17 cellular contexts compared by ENCODE assay signal in genomic region chr15:101107625-101108457, GRCh38.
"Had no signal": no experiment of that assay in that cellular context is flagged by ENCODE, and none has a peak within 500 bp of the region (broad histone marks: within the 10 kb centered on the region; RNA-seq: fewer than 3 reads in every experiment).

No MANE protein-coding gene starts in this region.

- H3K4me3 ChIP-seq: tibial artery had no signal

- H3K27ac Mint-ChIP-seq: activated CD4-positive, alpha-beta T cell treated with anti-CD3 and anti-CD28 coated beads, Interleukin-2, amount 10 ng/mL, durations not matched to agents 24 days and 14 days; activated CD8-positive, alpha-beta T cell treated with anti-CD3 and anti-CD28 coated beads, Interleukin-2, amount 10 ng/mL, durations not matched to agents 7 days and 5 days; activated naive CD4-positive, alpha-beta T cell treated with anti-CD3 and anti-CD28 coated beads for 36 hours; T-helper 2 cell treated with Interferon-gamma antibody and Interleukin-4, amounts not matched to agents 5 μg/mL and 100 μg/mL, for 36 hours had no signal

- DNase-seq: activated CD4-positive, alpha-beta T cell treated with anti-CD3 and anti-CD28 coated beads, Interleukin-2, amount 10 ng/mL, durations not matched to agents 24 days and 14 days; activated CD8-positive, alpha-beta T cell treated with anti-CD3 and anti-CD28 coated beads, Interleukin-2, amount 10 ng/mL, durations not matched to agents 7 days and 5 days; activated naive CD4-positive, alpha-beta T cell treated with anti-CD3 and anti-CD28 coated beads for 36 hours; activated T-cell treated with anti-CD3 and anti-CD28 coated beads, Interleukin-2, amount 50 U/mL, for 4 hours; caudate nucleus; foreskin fibroblast; left cardiac atrium; occipital lobe; retina; stimulated activated CD4-positive, alpha-beta T cell treated with anti-CD3 and anti-CD28 coated beads, Interleukin-2, amount 100 ng/mL, for 24 hours; stimulated activated naive CD8-positive, alpha-beta T cell treated with anti-CD3 and anti-CD28 coated beads, Interleukin-15, Interleukin-2, amounts not matched to agents 100 U/mL and 50 U/mL, for 24 hours; substantia nigra; tibial artery had no signal

- H3K9me3 Mint-ChIP-seq: activated CD4-positive, alpha-beta T cell treated with anti-CD3 and anti-CD28 coated beads, Interleukin-2, amount 10 ng/mL, durations not matched to agents 24 days and 14 days; activated naive CD4-positive, alpha-beta T cell treated with anti-CD3 and anti-CD28 coated beads for 36 hours; activated T-cell treated with anti-CD3 and anti-CD28 coated beads, Interleukin-2, amount 50 U/mL, for 4 hours; naive thymus-derived CD8-positive, alpha-beta T cell; T-helper 2 cell treated with Interferon-gamma antibody and Interleukin-4, amounts not matched to agents 5 μg/mL and 100 μg/mL, for 36 hours had no signal

- H3K9me3 ChIP-seq: tibial artery had no signal

- H3K27me3 Mint-ChIP-seq: activated CD4-positive, alpha-beta T cell treated with anti-CD3 and anti-CD28 coated beads, Interleukin-2, amount 10 ng/mL, durations not matched to agents 24 days and 14 days; brain had no signal

- H3K4me1 ChIP-seq: tibial artery had no signal

- H3K36me3 ChIP-seq: tibial artery had no signal

- H3K36me3 Mint-ChIP-seq: naive thymus-derived CD8-positive, alpha-beta T cell had no signal

- ATAC-seq: activated CD8-positive, alpha-beta T cell treated with anti-CD3 and anti-CD28 coated beads, Interleukin-2, amount 10 ng/mL, durations not matched to agents 7 days and 5 days; activated T-cell treated with anti-CD3 and anti-CD28 coated beads, Interleukin-2, amount 50 U/mL, for 4 hours; left cardiac atrium; naive thymus-derived CD8-positive, alpha-beta T cell; stimulated activated naive CD8-positive, alpha-beta T cell treated with anti-CD3 and anti-CD28 coated beads, Interleukin-15, Interleukin-2, amounts not matched to agents 100 U/mL and 50 U/mL, for 24 hours had no signal

- H3K4me3 Mint-ChIP-seq: activated CD4-positive, alpha-beta T cell treated with anti-CD3 and anti-CD28 coated beads, Interleukin-2, amount 10 ng/mL, durations not matched to agents 24 days and 14 days; activated CD8-positive, alpha-beta T cell treated with anti-CD3 and anti-CD28 coated beads, Interleukin-2, amount 10 ng/mL, durations not matched to agents 7 days and 5 days; activated naive CD4-positive, alpha-beta T cell treated with anti-CD3 and anti-CD28 coated beads for 36 hours; activated T-cell treated with anti-CD3 and anti-CD28 coated beads, Interleukin-2, amount 50 U/mL, for 4 hours; naive thymus-derived CD8-positive, alpha-beta T cell; T-helper 2 cell treated with Interferon-gamma antibody and Interleukin-4, amounts not matched to agents 5 μg/mL and 100 μg/mL, for 36 hours had no signal

- H3K27me3 ChIP-seq: tibial artery had no signal

- H3K27ac ChIP-seq: epithelial cell of prostate, tibial artery had no signal
